In the genomic region with DNA sequence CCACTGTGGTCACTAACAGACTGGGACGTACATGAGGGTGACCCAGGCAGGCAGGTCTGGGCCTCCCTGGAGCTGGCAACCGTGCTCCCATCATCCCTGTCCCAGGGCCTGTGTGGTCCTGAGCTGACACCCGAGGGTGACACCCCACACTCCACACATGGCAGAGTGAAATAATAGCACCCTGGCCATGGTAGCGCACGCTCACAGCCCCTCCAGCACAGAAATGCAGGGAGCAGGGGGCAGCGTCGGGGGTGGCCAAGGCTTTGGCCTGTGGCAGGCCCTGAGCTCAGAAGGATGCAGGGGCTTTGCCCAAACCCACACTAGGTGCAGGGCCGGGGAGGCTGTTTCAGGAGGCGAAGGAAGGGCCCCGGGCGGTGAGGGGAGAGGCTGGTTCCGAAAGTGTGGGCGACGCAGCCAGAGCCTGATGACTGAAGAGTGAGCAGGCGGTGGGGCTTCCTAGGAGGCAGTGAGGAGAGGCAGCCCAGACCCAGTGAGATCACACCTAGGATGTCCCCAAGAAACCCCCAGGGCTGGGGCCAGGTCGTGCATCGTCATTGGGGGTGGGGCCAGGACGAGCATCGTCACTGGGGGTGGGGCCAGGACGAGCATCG, we compare ENCODE assay signal across 8 cellular contexts. TPM values are rescaled to one million over a fixed set of nuclear protein-coding genes. Genes with fewer than 3 reads are reported as not detected.
DNase-seq lines count a peak whose midpoint lies in the region; ATAC-seq and TF ChIP-seq lines count a peak whose summit lies in the region.

No MANE protein-coding gene starts in this region.

- CTCF ChIA-PET in HEK293 (lab: Yijun Ruan, JAX): interaction anchor here (0.7 to 2.0 kb wide), 7 partner anchors 8 to 291 kb away, joined by 3 to 7 read pairs (median 3); no protein-coding TSS in a partner anchor

- H4K12ac ChIP-seq in trophoblast cell (ENCODE audit: low read depth, low read length): no peak overlapping the region

- H3K9ac ChIP-seq in ES-I3 (ENCODE audit: low read depth, low read length): peak overlapping the region; percentile 51
- no peak overlapping the region for H3K9ac ChIP-seq in trophoblast cell (ENCODE audit: low read length)

- no CpG with 5 or more reads among the region's 21 CpGs for WGBS in trophoblast cell (ENCODE audit: extremely low coverage, insufficient coverage, insufficient read length)

- H2BK12ac ChIP-seq in trophoblast cell (ENCODE audit: low read length): no peak overlapping the region

- H3K18ac ChIP-seq in trophoblast cell (ENCODE audit: low read length): no peak overlapping the region

- peak; percentile 7 for DNase-seq in OCI-M1 (lab: John Stamatoyannopoulos, UW)
- peak; percentile 51 for DNase-seq in activated T-helper 1 cell treated with Interleukin-2 at 50 U/mL for 16 hours (ENCODE audit: low read depth)
- peak; percentile 20 for DNase-seq in fibroblast of the conjunctiva (ENCODE audit: low read depth)
- DNase-seq in trophoblast cell: peak; percentile 72 to 73
- DNase-seq in upper lobe of right lung: no peak
- DNase-seq in SW 1271 (lab: John Stamatoyannopoulos, UW): no peak

- no peak overlapping the region for H4K8ac ChIP-seq in trophoblast cell (ENCODE audit: low read depth, low read length)

- no peaks in the 10 kb centered on the region for H3K36me3 ChIP-seq in ES-I3 (ENCODE audit: insufficient read depth, low read length)
- H3K36me3 ChIP-seq in HEK293 (ENCODE audit: control insufficient read depth in 2 of 2, insufficient read depth in 1 of 2, low read length in 2 of 2): no peaks in the 10 kb centered on the region
- H3K36me3 ChIP-seq in trophoblast cell (ENCODE audit: control insufficient read depth in 1 of 2, insufficient read depth in 2 of 2, low read length in 2 of 2): no peaks in the 10 kb centered on the region
- no peaks in the 10 kb centered on the region for H3K36me3 ChIP-seq in upper lobe of right lung

- no peak overlapping the region for H2BK120ac ChIP-seq in trophoblast cell (ENCODE audit: insufficient read depth, low read length, poor library complexity)

- no peaks in the 10 kb centered on the region for H3K79me1 ChIP-seq in trophoblast cell (ENCODE audit: low read length)

- no peak overlapping the region for H4K91ac ChIP-seq in trophoblast cell (ENCODE audit: low read depth, low read length)

- no peak overlapping the region for H2BK5ac ChIP-seq in trophoblast cell (ENCODE audit: low read depth, low read length, poor library complexity)

- H2AFZ ChIP-seq in trophoblast cell (ENCODE audit: insufficient read depth, low read length, poor library complexity): no peak overlapping the region

- peak; percentile 38 for ATAC-seq in upper lobe of right lung

- H3K27ac ChIP-seq in HEK293 (ENCODE audit: extremely low read depth, low read depth, low read length) (peak overlapping the region; percentile 75; the same call in 1 of the 2 replicates), trophoblast cell (ENCODE audit: low read depth, low read length) (no peak overlapping the region), upper lobe of right lung (peak overlapping the region; percentile 42)

- peak overlapping the region; percentile 31 for H3K4me3 ChIP-seq in HEK293 (ENCODE audit: low read depth, low read length)
- H3K4me3 ChIP-seq in trophoblast cell (ENCODE audit: low read depth, low read length): no peak overlapping the region
- H3K4me3 ChIP-seq in upper lobe of right lung: peak overlapping the region; percentile 23

- no peak overlapping the region for H2AK5ac ChIP-seq in trophoblast cell (ENCODE audit: low read length)

- TF ChIP-seq CTCF in HEK293 (tag by site-specific recombination; IDR thresholded peaks at IDR 0.05) (no peak), upper lobe of right lung (IDR thresholded peaks at IDR 0.05) (no peak)

- H3K9me3 ChIP-seq in ES-I3 (ENCODE audit: control insufficient read depth, insufficient read depth, low read length) (no peaks in the 10 kb centered on the region), HEK293 (ENCODE audit: control insufficient read depth, insufficient read depth, low read depth, low read length) (no peaks in the 10 kb centered on the region), trophoblast cell (ENCODE audit: insufficient read depth, low read depth, low read length) (peaks cover 2% of the 10 kb centered on the region), upper lobe of right lung (no peaks in the 10 kb centered on the region)

- POLR2A ChIA-PET in HEK293 (lab: Yijun Ruan, JAX): no interaction called here

- H3K4ac ChIP-seq in trophoblast cell (ENCODE audit: low read depth, low read length): no peak overlapping the region

- H3K27me3 ChIP-seq in trophoblast cell (ENCODE audit: insufficient read depth, low read length): no peaks in the 10 kb centered on the region
- H3K27me3 ChIP-seq in upper lobe of right lung: peaks cover 13% of the 10 kb centered on the region

- no peak overlapping the region for H3K4me2 ChIP-seq in trophoblast cell (ENCODE audit: low read length)

- H3K14ac ChIP-seq in trophoblast cell (ENCODE audit: low read length): no peak overlapping the region

- no peaks in the 10 kb centered on the region for H3K79me2 ChIP-seq in trophoblast cell (ENCODE audit: control insufficient read depth, insufficient read depth, low read length, poor library complexity)

- H3K4me1 ChIP-seq in ES-I3 (ENCODE audit: insufficient read depth, low read length): no peaks in the 10 kb centered on the region
- peaks cover 4% of the 10 kb centered on the region for H3K4me1 ChIP-seq in HEK293 (ENCODE audit: control insufficient read depth, insufficient read depth, low read length)
- peaks cover 2 to 5% of the 10 kb centered on the region in 2 experiments for H3K4me1 ChIP-seq in trophoblast cell (ENCODE audit: control insufficient read depth in 1 of 2, insufficient read depth in 2 of 2, low read length in 2 of 2)
- H3K4me1 ChIP-seq in upper lobe of right lung: no peaks in the 10 kb centered on the region

- H3K23ac ChIP-seq in trophoblast cell (ENCODE audit: low read length): no peak overlapping the region

- intact Hi-C loops in upper lobe of right lung (cut with DNase I): no loop called here

TF ChIP-seq in HEK293, 187 proteins besides CTCF, POLR2A, EP300 and RAD21 (continues in another document):
- TF ChIP-seq ZNF10 (tag by site-specific recombination; IDR thresholded peaks at IDR 0.05) (peak; percentile 96), ZFHX2 (tag by site-specific recombination; conservative IDR thresholded peaks at IDR 0.05) (peak; percentile 86), PRDM10 (tag by site-specific recombination; IDR thresholded peaks at IDR 0.05) (peak; percentile 24; the same call in 1 of the 2 replicates), KLF9 (tag by site-specific recombination; IDR thresholded peaks at IDR 0.05; ENCODE audit: low read depth) (peak; percentile 31; the same call in 1 of the 2 replicates), ZNF239 (tag by site-specific recombination; IDR thresholded peaks at IDR 0.05) (no peak), ZNF623 (tag by site-specific recombination; IDR thresholded peaks at IDR 0.05) (no peak), ZBTB8A (tag by site-specific recombination; IDR thresholded peaks at IDR 0.05) (peak; percentile 57; the same call in 1 of the 2 replicates)
- TF ChIP-seq, protein P1, sequence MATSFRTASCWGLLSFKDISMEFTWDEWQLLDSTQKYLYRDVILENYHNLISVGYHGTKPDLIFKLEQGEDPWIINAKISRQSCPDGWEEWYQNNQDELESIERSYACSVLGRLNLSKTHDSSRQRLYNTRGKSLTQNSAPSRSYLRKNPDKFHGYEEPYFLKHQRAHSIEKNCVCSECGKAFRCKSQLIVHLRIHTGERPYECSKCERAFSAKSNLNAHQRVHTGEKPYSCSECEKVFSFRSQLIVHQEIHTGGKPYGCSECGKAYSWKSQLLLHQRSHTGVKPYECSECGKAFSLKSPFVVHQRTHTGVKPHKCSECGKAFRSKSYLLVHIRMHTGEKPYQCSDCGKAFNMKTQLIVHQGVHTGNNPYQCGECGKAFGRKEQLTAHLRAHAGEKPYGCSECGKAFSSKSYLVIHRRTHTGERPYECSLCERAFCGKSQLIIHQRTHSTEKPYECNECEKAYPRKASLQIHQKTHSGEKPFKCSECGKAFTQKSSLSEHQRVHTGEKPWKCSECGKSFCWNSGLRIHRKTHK (tag by site-specific recombination; IDR thresholded peaks at IDR 0.05): no peak

RNA-seq across cellular contexts. Expression of gene OR2V2, which starts 12.9 kb away (rescaled TPM):
- 0.04 TPM in 2 replicates for polyA plus RNA-seq in trophoblast cell (2013)
- total RNA-seq in upper lobe of right lung: not detected

RNA-seq across cellular contexts. Expression of gene OR2V1, which starts 29.3 kb away (rescaled TPM):
- not detected in 2 replicates for polyA plus RNA-seq in trophoblast cell (2013)
- total RNA-seq in upper lobe of right lung: not detected

RNA-seq across cellular contexts. Expression of gene TRIM7, which starts 44.7 kb away (rescaled TPM):
- 0.04 and 0.07 TPM in 2 replicates for polyA plus RNA-seq in trophoblast cell (2013)
- 4.9 TPM for total RNA-seq in upper lobe of right lung

Comparison
In these comparisons a context has a peak if more than half of its experiments do, and no peak if none do; other contexts are left out.
1. DNase-seq: peak in OCI-M1 (single experiment), activated T-helper 1 cell treated with Interleukin-2 at 50 U/mL for 16 hours (single experiment), fibroblast of the conjunctiva (single experiment) and trophoblast cell (2 of 2); none in upper lobe of right lung (single experiment) and SW 1271 (0 of 2).